In genomic region chr20:5727018-5727515, GRCh38 we compare ENCODE assay signal across 27 cellular contexts.
"Had no signal": no experiment of that assay in that cellular context is flagged by ENCODE, and none has a peak within 500 bp of the region (broad histone marks: within the 10 kb centered on the region; RNA-seq: fewer than 3 reads in every experiment).

No MANE protein-coding gene starts in this region.

- H3K4me3 ChIP-seq: esophagus squamous epithelium, heart right ventricle, left lung, ovary, psoas muscle, skin epidermis, spleen, suprapubic skin, transverse colon had no signal

- H3K9me3 ChIP-seq: esophagus squamous epithelium, ovary, psoas muscle, suprapubic skin, transverse colon had no signal

- H3K36me3 Mint-ChIP-seq: naive thymus-derived CD8-positive, alpha-beta T cell; stimulated activated memory B cell treated with anti-CD40 and anti-IgM and Interleukin-4, amounts not matched to agents 10 μg/mL and 1 μg/mL and 100 μg/mL, for 72 hours had no signal

- H3K9me3 Mint-ChIP-seq: effector memory CD8-positive, alpha-beta T cell; nephron progenitor cell had no signal

- H3K4me1 Mint-ChIP-seq: nephron progenitor cell; stimulated activated memory B cell treated with anti-CD40 and anti-IgM and Interleukin-4, amounts not matched to agents 10 μg/mL and 1 μg/mL and 100 μg/mL, for 72 hours had no signal

- ATAC-seq: effector memory CD8-positive, alpha-beta T cell; heart right ventricle; left cardiac atrium; left lung; naive thymus-derived CD8-positive, alpha-beta T cell; psoas muscle; right cardiac atrium; stimulated activated memory B cell treated with anti-CD40 and anti-IgM and Interleukin-4, amounts not matched to agents 10 μg/mL and 1 μg/mL and 100 μg/mL, for 72 hours; stimulated activated naive CD8-positive, alpha-beta T cell treated with anti-CD3 and anti-CD28 coated beads, Interleukin-15, amount 100 ng/mL, for 72 hours had no signal

- H3K4me1 ChIP-seq: psoas muscle had no signal

- H3K27ac Mint-ChIP-seq: effector memory CD8-positive, alpha-beta T cell; nephron progenitor cell; stimulated activated memory B cell treated with anti-CD40 and anti-IgM and Interleukin-4, amounts not matched to agents 10 μg/mL and 1 μg/mL and 100 μg/mL, for 72 hours; stimulated activated naive CD8-positive, alpha-beta T cell treated with anti-CD3 and anti-CD28 coated beads, Interleukin-15, amount 100 ng/mL, for 72 hours had no signal

- H3K27me3 Mint-ChIP-seq: stimulated activated naive CD8-positive, alpha-beta T cell treated with anti-CD3 and anti-CD28 coated beads, Interleukin-15, amount 100 ng/mL, for 72 hours had no signal

- H3K27ac ChIP-seq: esophagus squamous epithelium, heart right ventricle, left lung, ovary, psoas muscle, skin epidermis, spleen, suprapubic skin, transverse colon had no signal

- H3K27me3 ChIP-seq: esophagus squamous epithelium, heart right ventricle, left lung, ovary, spleen, suprapubic skin, transverse colon had no signal

- FAIRE-seq: endometrium, islet of Langerhans had no signal

- H3K36me3 ChIP-seq: esophagus squamous epithelium, heart right ventricle, left lung, ovary, spleen, suprapubic skin, transverse colon had no signal

- DNase-seq: cortex of kidney; effector memory CD8-positive, alpha-beta T cell; erythroblast; esophagus squamous epithelium; foreskin melanocyte; glutamatergic neuron; heart right ventricle; hippocampal formation; left cardiac atrium; left lung; mammary epithelial cell; naive thymus-derived CD8-positive, alpha-beta T cell; nephron progenitor cell; occipital lobe; ovary; posterior cingulate gyrus; psoas muscle; right cardiac atrium; spleen; stimulated activated CD4-positive, alpha-beta T cell treated with anti-CD3 and anti-CD28 coated beads, Interleukin-4, amount 100 ng/mL, for 4 hours; stimulated activated naive CD8-positive, alpha-beta T cell treated with anti-CD3 and anti-CD28 coated beads, Interleukin-15, amount 100 ng/mL, for 72 hours; transverse colon had no signal

- H3K4me3 Mint-ChIP-seq: effector memory CD8-positive, alpha-beta T cell; naive thymus-derived CD8-positive, alpha-beta T cell; nephron progenitor cell; stimulated activated memory B cell treated with anti-CD40 and anti-IgM and Interleukin-4, amounts not matched to agents 10 μg/mL and 1 μg/mL and 100 μg/mL, for 72 hours; stimulated activated naive CD8-positive, alpha-beta T cell treated with anti-CD3 and anti-CD28 coated beads, Interleukin-15, amount 100 ng/mL, for 72 hours had no signal
